Comparison of ENCODE assay signal across 21 cellular contexts in genomic region chrX:153520286-153520917, GRCh38. TPM values are rescaled to one million over a fixed set of nuclear protein-coding genes. Genes with fewer than 3 reads are reported as not detected.
"Had no signal": no experiment of that assay in that cellular context is flagged by ENCODE, and none has a peak within 500 bp of the region (broad histone marks: within the 10 kb centered on the region; RNA-seq: fewer than 3 reads in every experiment).

No MANE protein-coding gene starts in this region.

- DNase-seq: activated CD4-positive, alpha-beta T cell treated with anti-CD3 and anti-CD28 coated beads, Interleukin-2, amount 10 ng/mL, durations not matched to agents 7 days and 5 days; activated CD4-positive, CD25-positive, alpha-beta regulatory T cell treated with anti-CD3 and anti-CD28 coated beads, Interleukin-2, amount 50 U/mL, for 72 hours; activated CD8-positive, alpha-beta memory T cell treated with anti-CD3 and anti-CD28 coated beads, Interleukin-2, amount 10 ng/mL, durations not matched to agents 7 days and 5 days; activated CD8-positive, alpha-beta T cell treated with anti-CD3 and anti-CD28 coated beads for 36 hours; activated effector memory CD4-positive, alpha-beta T cell treated with anti-CD3 and anti-CD28 coated beads, Interleukin-2, amount 50 U/mL, for 16 hours; activated naive CD4-positive, alpha-beta T cell treated with anti-CD3 and anti-CD28 coated beads, Interleukin-2, amount 10 ng/mL, durations not matched to agents 7 days and 5 days; activated T-cell treated with anti-CD3 and anti-CD28 coated beads for 4 hours; body of pancreas; foreskin melanocyte; left ventricle myocardium inferior; naive thymus-derived CD4-positive, alpha-beta T cell; stimulated activated CD4-positive, alpha-beta T cell treated with anti-CD3 and anti-CD28 coated beads, Interleukin-4, amount 100 ng/mL, for 24 hours; stimulated activated naive CD4-positive, alpha-beta T cell treated with Interleukin-2 at 50 U/mL for 16 hours; upper lobe of right lung had no signal

- H3K36me3 Mint-ChIP-seq: activated CD8-positive, alpha-beta memory T cell treated with anti-CD3 and anti-CD28 coated beads, Interleukin-2, amount 10 ng/mL, durations not matched to agents 7 days and 5 days; activated naive CD4-positive, alpha-beta T cell treated with anti-CD3 and anti-CD28 coated beads, Interleukin-2, amount 10 ng/mL, durations not matched to agents 7 days and 5 days; naive thymus-derived CD4-positive, alpha-beta T cell had no signal

- H3K36me3 ChIP-seq: cardiac muscle cell, left ventricle myocardium inferior, thoracic aorta, upper lobe of right lung had no signal

- H3K27ac Mint-ChIP-seq: activated CD4-positive, alpha-beta T cell treated with anti-CD3 and anti-CD28 coated beads, Interleukin-2, amount 10 ng/mL, durations not matched to agents 7 days and 5 days; activated CD8-positive, alpha-beta memory T cell treated with anti-CD3 and anti-CD28 coated beads, Interleukin-2, amount 10 ng/mL, durations not matched to agents 7 days and 5 days; activated CD8-positive, alpha-beta T cell treated with anti-CD3 and anti-CD28 coated beads for 36 hours; activated naive CD4-positive, alpha-beta T cell treated with anti-CD3 and anti-CD28 coated beads, Interleukin-2, amount 10 ng/mL, durations not matched to agents 7 days and 5 days; naive thymus-derived CD4-positive, alpha-beta T cell; progenitor cell of endocrine pancreas; T-helper 2 cell treated with Interferon-gamma antibody and Interleukin-4, amounts not matched to agents 5 μg/mL and 100 μg/mL, for 36 hours had no signal

- H3K4me1 Mint-ChIP-seq: activated CD8-positive, alpha-beta memory T cell treated with anti-CD3 and anti-CD28 coated beads, Interleukin-2, amount 10 ng/mL, durations not matched to agents 7 days and 5 days had no signal

- H3K9me3 ChIP-seq: body of pancreas, left ventricle myocardium inferior, thoracic aorta, upper lobe of right lung had no signal

- H3K27ac ChIP-seq: body of pancreas, cardiac muscle cell, left ventricle myocardium inferior, thoracic aorta, upper lobe of right lung, VCaP had no signal

- H3K27me3 ChIP-seq: body of pancreas had no signal

- H3K4me3 ChIP-seq: body of pancreas, cardiac muscle cell, left ventricle myocardium inferior, thoracic aorta, upper lobe of right lung had no signal

- H3K9me3 Mint-ChIP-seq: activated CD4-positive, alpha-beta T cell treated with anti-CD3 and anti-CD28 coated beads, Interleukin-2, amount 10 ng/mL, durations not matched to agents 7 days and 5 days; activated CD8-positive, alpha-beta T cell treated with anti-CD3 and anti-CD28 coated beads for 36 hours; activated naive CD4-positive, alpha-beta T cell treated with anti-CD3 and anti-CD28 coated beads, Interleukin-2, amount 10 ng/mL, durations not matched to agents 7 days and 5 days; T-helper 2 cell treated with Interferon-gamma antibody and Interleukin-4, amounts not matched to agents 5 μg/mL and 100 μg/mL, for 36 hours had no signal

- H3K4me3 Mint-ChIP-seq: activated CD4-positive, alpha-beta T cell treated with anti-CD3 and anti-CD28 coated beads, Interleukin-2, amount 10 ng/mL, durations not matched to agents 7 days and 5 days; activated CD8-positive, alpha-beta memory T cell treated with anti-CD3 and anti-CD28 coated beads, Interleukin-2, amount 10 ng/mL, durations not matched to agents 7 days and 5 days; activated CD8-positive, alpha-beta T cell treated with anti-CD3 and anti-CD28 coated beads for 36 hours; activated naive CD4-positive, alpha-beta T cell treated with anti-CD3 and anti-CD28 coated beads, Interleukin-2, amount 10 ng/mL, durations not matched to agents 7 days and 5 days; naive thymus-derived CD4-positive, alpha-beta T cell; T-helper 2 cell treated with Interferon-gamma antibody and Interleukin-4, amounts not matched to agents 5 μg/mL and 100 μg/mL, for 36 hours had no signal

- ATAC-seq: activated CD8-positive, alpha-beta memory T cell treated with anti-CD3 and anti-CD28 coated beads, Interleukin-2, amount 10 ng/mL, durations not matched to agents 7 days and 5 days; activated CD8-positive, alpha-beta T cell treated with anti-CD3 and anti-CD28 coated beads for 36 hours; body of pancreas; naive thymus-derived CD4-positive, alpha-beta T cell; upper lobe of right lung had no signal

- H3K4me1 ChIP-seq: body of pancreas, left ventricle myocardium inferior, upper lobe of right lung had no signal

RNA-seq across cellular contexts. Expression of gene ATP2B3, which starts 3.0 kb away (rescaled TPM):
- total RNA-seq: activated CD8-positive, alpha-beta memory T cell treated with anti-CD3 and anti-CD28 coated beads, Interleukin-2, amount 10 ng/mL, durations not matched to agents 7 days and 5 days; activated CD8-positive, alpha-beta T cell treated with anti-CD3 and anti-CD28 coated beads for 36 hours; body of pancreas; epithelial cell of proximal tubule; left ventricle myocardium inferior; lung microvascular endothelial cell; naive thymus-derived CD4-positive, alpha-beta T cell; upper lobe of right lung had no signal
- polyA plus RNA-seq: naive thymus-derived CD4-positive, alpha-beta T cell had no signal

RNA-seq across cellular contexts. Expression of gene BGN, which starts 25.6 kb away (rescaled TPM):
- total RNA-seq: activated CD4-positive, alpha-beta T cell treated with anti-CD3 and anti-CD28 coated beads, Interleukin-2, amount 10 ng/mL, durations not matched to agents 7 days and 5 days; activated CD8-positive, alpha-beta memory T cell treated with anti-CD3 and anti-CD28 coated beads, Interleukin-2, amount 10 ng/mL, durations not matched to agents 7 days and 5 days; activated CD8-positive, alpha-beta T cell treated with anti-CD3 and anti-CD28 coated beads for 36 hours; naive thymus-derived CD4-positive, alpha-beta T cell had no signal
- polyA plus RNA-seq: naive thymus-derived CD4-positive, alpha-beta T cell had no signal
